In genomic region chr1:21414002-21414401, GRCh38 we compare ENCODE assay signal across 21 cellular contexts.
"Had no signal": no experiment of that assay in that cellular context is flagged by ENCODE, and none has a peak within 500 bp of the region (broad histone marks: within the 10 kb centered on the region; RNA-seq: fewer than 3 reads in every experiment).

No MANE protein-coding gene starts in this region.

- H3K4me3 ChIP-seq: MG63, SJSA1, SK-N-MC had no signal

- H3K9me3 ChIP-seq: MG63, SJSA1 had no signal

- H3K4me1 ChIP-seq: SJSA1 had no signal

- FAIRE-seq: RCC 7860 had no signal

- DNase-seq: Karpas-422, KG1, MG63, NCI-H1092, NCI-H1105 treated with DMSO at 0.1 percent for 48 hours, NCI-H1417 treated with DMSO at 0.1 percent for 48 hours, NCI-H146, NCI-H1694 treated with DMSO at 0.1 percent for 48 hours, NCI-H1930, NCI-H2081, NCI-H2107, NCI-H2227 treated with DMSO at 0.1 percent for 48 hours, NCI-H524 treated with DMSO at 0.1 percent for 48 hours, NCI-H69, NCI-H774, Right ventricle myocardium superior, RPMI8226, SIG-M5 had no signal

- H3K27ac ChIP-seq: SJSA1, SK-N-MC had no signal

- H3K36me3 ChIP-seq: MG63, SJSA1 had no signal
